Comparison of ENCODE assay signal across 8 cellular contexts in the genomic region with DNA sequence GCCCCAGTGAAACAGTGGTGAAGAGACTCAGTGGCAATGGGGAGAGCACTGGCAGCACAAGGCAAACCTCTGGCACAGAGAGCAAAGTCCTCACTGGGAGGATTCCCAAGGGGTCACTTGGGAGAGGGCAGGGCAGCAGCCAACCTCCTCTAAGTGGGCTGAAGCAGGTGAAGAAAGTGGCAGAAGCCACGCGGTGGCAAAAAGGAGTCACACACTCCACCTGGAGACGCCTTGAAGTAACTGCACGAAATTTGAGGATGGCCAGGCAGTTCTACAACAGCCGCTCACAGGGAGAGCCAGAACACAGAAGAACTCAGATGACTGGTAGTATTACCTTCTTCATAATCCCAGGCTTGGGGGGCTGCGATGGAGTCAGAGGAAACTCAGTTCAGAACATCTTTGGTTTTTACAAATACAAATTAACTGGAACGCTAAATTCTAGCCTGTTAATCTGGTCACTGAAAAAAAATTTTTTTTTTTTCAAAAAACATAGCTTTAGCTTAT. TPM values are rescaled to one million over a fixed set of nuclear protein-coding genes. Genes with fewer than 3 reads are reported as not detected.
DNase-seq lines count a peak whose midpoint lies in the region; ATAC-seq and TF ChIP-seq lines count a peak whose summit lies in the region.

No MANE protein-coding gene starts in this region.

- H3K4me3 ChIP-seq in BJ (ENCODE audit: low read depth, low read length) (no peak overlapping the region), subcutaneous abdominal adipose tissue (ENCODE audit: low read depth in 1 of 5, low read length in 5 of 5) (peak overlapping the region in 4 of 5 donors; percentile 23 to 69 (median 54))
- H3K4me3 ChIP-seq in naive thymus-derived CD4-positive, alpha-beta T cell (ENCODE audit: low read length) = no peak overlapping the region

- peak overlapping the region in 3 of 5 donors; percentile 0 to 56 (median 16) for H3K9ac ChIP-seq in subcutaneous abdominal adipose tissue (ENCODE audit: low read length in 5 of 5)

- H3K36me3 ChIP-seq in BJ (ENCODE audit: control insufficient read depth, insufficient read depth, low read length) (no peaks in the 10 kb centered on the region), subcutaneous abdominal adipose tissue (ENCODE audit: control insufficient read depth in 5 of 5, insufficient read depth in 5 of 5, low read length in 5 of 5) (peaks cover 0 to 3% (median 0%) of the 10 kb centered on the region in 5 donors)
- H3K36me3 ChIP-seq in naive thymus-derived CD4-positive, alpha-beta T cell (ENCODE audit: control insufficient read depth in 2 of 3, insufficient read depth in 3 of 3, low read length in 3 of 3) = no peaks in the 10 kb centered on the region

- H3K4me1 ChIP-seq in naive thymus-derived CD4-positive, alpha-beta T cell (ENCODE audit: control insufficient read depth in 2 of 2, insufficient read depth in 2 of 2, low read length in 2 of 2) = peaks cover 0 to 5% of the 10 kb centered on the region in 2 donors
- peaks cover 13 to 63% (median 53%) of the 10 kb centered on the region in 5 donors for H3K4me1 ChIP-seq in subcutaneous abdominal adipose tissue (ENCODE audit: control insufficient read depth in 5 of 5, insufficient read depth in 5 of 5, low read length in 5 of 5)

- peak; percentile 27 for DNase-seq in BJ (ENCODE audit: low read depth)
- peak; percentile 80 for DNase-seq in NCI-H69 (lab: John Stamatoyannopoulos, UW)
- peak; percentile 70 for DNase-seq in activated CD8-positive, alpha-beta T cell treated with anti-CD3 and anti-CD28 coated beads for 36 hours
- no peak for DNase-seq in epithelial cell of prostate (ENCODE audit: low read depth, low spot score)
- peak; percentile 19 to 67 (median 49) for DNase-seq in naive thymus-derived CD4-positive, alpha-beta T cell

- no peaks in the 10 kb centered on the region for H3K27me3 ChIP-seq in BJ (ENCODE audit: control insufficient read depth, insufficient read depth, low read length)
- no peaks in the 10 kb centered on the region for H3K27me3 ChIP-seq in naive thymus-derived CD4-positive, alpha-beta T cell (ENCODE audit: control insufficient read depth in 2 of 2, insufficient read depth in 2 of 2, low read length in 2 of 2)
- H3K27me3 ChIP-seq in subcutaneous abdominal adipose tissue (ENCODE audit: control insufficient read depth in 5 of 5, insufficient read depth in 4 of 5, low read length in 5 of 5) = no peaks in the 10 kb centered on the region

- peak overlapping the region; percentile 25 for H3K4me3 Mint-ChIP-seq in activated CD8-positive, alpha-beta T cell treated with anti-CD3 and anti-CD28 coated beads for 36 hours
- H3K4me3 Mint-ChIP-seq in naive thymus-derived CD4-positive, alpha-beta T cell = peak overlapping the region; percentile 72 to 84 (median 78)

- peaks cover 22% of the 10 kb centered on the region for H3K4me1 Mint-ChIP-seq in activated CD8-positive, alpha-beta T cell treated with anti-CD3 and anti-CD28 coated beads for 36 hours (ENCODE audit: low read depth)
- H3K4me1 Mint-ChIP-seq in naive thymus-derived CD4-positive, alpha-beta T cell = peaks cover 7 to 42% (median 21%) of the 10 kb centered on the region in 7 donors

- intact Hi-C loops in activated CD8-positive, alpha-beta T cell treated with anti-CD3 and anti-CD28 coated beads for 36 hours (cut with micrococcal nuclease) = loop anchor here (1.0 to 5.0 kb wide), 3 partner anchors 64 to 331 kb away; no protein-coding TSS in a partner anchor
- intact Hi-C loops in naive thymus-derived CD4-positive, alpha-beta T cell (cut with micrococcal nuclease) = loop anchor here (1.0 to 5.0 kb wide), 8 partner anchors 26 to 329 kb away; partner anchors contain the start of gene HYCC1 (in 1 of the 2)

- no peaks in the 10 kb centered on the region for H3K9me3 Mint-ChIP-seq in activated CD8-positive, alpha-beta T cell treated with anti-CD3 and anti-CD28 coated beads for 36 hours
- no peaks in the 10 kb centered on the region for H3K9me3 Mint-ChIP-seq in naive thymus-derived CD4-positive, alpha-beta T cell

- H3K9me3 ChIP-seq in naive thymus-derived CD4-positive, alpha-beta T cell (ENCODE audit: control insufficient read depth in 2 of 3, low read length in 3 of 3) = no peaks in the 10 kb centered on the region
- no peaks in the 10 kb centered on the region for H3K9me3 ChIP-seq in subcutaneous abdominal adipose tissue (ENCODE audit: control insufficient read depth in 5 of 5, low read length in 5 of 5)

- peak overlapping the region; percentile 66 for H3K27ac ChIP-seq in epithelial cell of prostate
- H3K27ac ChIP-seq in naive thymus-derived CD4-positive, alpha-beta T cell (ENCODE audit: low read depth, low read length) = no peak overlapping the region
- peak overlapping the region; percentile 68 for H3K27ac ChIP-seq in subcutaneous abdominal adipose tissue (ENCODE audit: low read depth, low read length)

- TF ChIP-seq CTCF in BJ (IDR thresholded peaks at IDR 0.05; ENCODE audit: insufficient read depth, low read depth, low read length) = peak; percentile 68
- TF ChIP-seq CTCF in activated CD8-positive, alpha-beta T cell treated with anti-CD3 and anti-CD28 coated beads for 36 hours (IDR thresholded peaks at IDR 0.05) = peak; percentile 59

- no peaks in the 10 kb centered on the region for H3K36me3 Mint-ChIP-seq in activated CD8-positive, alpha-beta T cell treated with anti-CD3 and anti-CD28 coated beads for 36 hours (ENCODE audit: low read depth)
- no peaks in the 10 kb centered on the region for H3K36me3 Mint-ChIP-seq in naive thymus-derived CD4-positive, alpha-beta T cell

- H3K27me3 Mint-ChIP-seq in activated CD8-positive, alpha-beta T cell treated with anti-CD3 and anti-CD28 coated beads for 36 hours = peaks cover 46% of the 10 kb centered on the region
- peaks cover 0 to 55% (median 4%) of the 10 kb centered on the region in 5 donors for H3K27me3 Mint-ChIP-seq in naive thymus-derived CD4-positive, alpha-beta T cell

- POLR2A ChIA-PET in BJ (lab: Charles Lee) = interaction anchor here (0.6 to 1.4 kb wide), 6 partner anchors 56 to 513 kb away, joined by 3 to 9 read pairs (median 6); no protein-coding TSS in a partner anchor
- POLR2A ChIA-PET in activated CD8-positive, alpha-beta T cell treated with anti-CD3 and anti-CD28 coated beads for 36 hours (lab: Charles Lee) = interaction anchor here (0.6 to 1.2 kb wide), 5 partner anchors 27 to 167 kb away, joined by 3 to 4 read pairs (median 3); no protein-coding TSS in a partner anchor
- POLR2A ChIA-PET in naive thymus-derived CD4-positive, alpha-beta T cell (lab: Charles Lee) = no interaction called here

- peak; percentile 67 for ATAC-seq in GM18858 (IDR thresholded peaks at IDR 0.05; ENCODE audit: unreplicated experiment)
- ATAC-seq in HG03066 (IDR thresholded peaks at IDR 0.05; ENCODE audit: low read depth, unreplicated experiment) = peak; percentile 74
- peak; percentile 94 for ATAC-seq in activated CD8-positive, alpha-beta T cell treated with anti-CD3 and anti-CD28 coated beads for 36 hours
- ATAC-seq in naive thymus-derived CD4-positive, alpha-beta T cell = peak; percentile 84

- CTCF ChIA-PET in BJ (lab: Yijun Ruan, JAX) = interaction anchor here (0.7 to 7.2 kb wide), 21 partner anchors 53 to 340 kb away, joined by 3 to 129 read pairs (median 4); no protein-coding TSS in a partner anchor
- CTCF ChIA-PET in activated CD8-positive, alpha-beta T cell treated with anti-CD3 and anti-CD28 coated beads for 36 hours (lab: Charles Lee) = interaction anchor here (0.6 to 13.9 kb wide), 34 partner anchors 8 to 594 kb away, joined by 3 to 392 read pairs (median 4); no protein-coding TSS in a partner anchor
- CTCF ChIA-PET in naive thymus-derived CD4-positive, alpha-beta T cell (lab: Charles Lee) = interaction anchor here (0.6 to 8.4 kb wide), 16 partner anchors 10 to 813 kb away, joined by 3 to 133 read pairs (median 3); no protein-coding TSS in a partner anchor

- H3K27ac Mint-ChIP-seq in activated CD8-positive, alpha-beta T cell treated with anti-CD3 and anti-CD28 coated beads for 36 hours = no peak overlapping the region
- H3K27ac Mint-ChIP-seq in naive thymus-derived CD4-positive, alpha-beta T cell = peak overlapping the region in 2 of 9 donors; percentile 15 to 41

RNA-seq across cellular contexts. Expression of gene IL6, which starts 0.6 kb away (rescaled TPM):
- polyA plus RNA-seq in BJ (2011; rRNA removed) = 25.7 and 31.0 TPM in 2 replicates
- polyA minus RNA-seq in BJ (2011; rRNA and poly(A)+ RNA removed) = 18.8 and 19.7 TPM in 2 replicates
- total RNA-seq in activated CD8-positive, alpha-beta T cell treated with anti-CD3 and anti-CD28 coated beads for 36 hours = not detected
- total RNA-seq in naive thymus-derived CD4-positive, alpha-beta T cell = 1 to 10 TPM in 2 of 5 experiments, under 1 TPM in 1, not detected in 2; 0.64 to 3.0 (median 1.0) TPM
- polyA plus RNA-seq in naive thymus-derived CD4-positive, alpha-beta T cell = under 1 TPM in 1 of 2 donors, not detected in 1; 0.73 TPM

Comparison
In these comparisons a context has a peak if more than half of its experiments do, and no peak if none do; other contexts are left out.
1. H3K4me3 ChIP-seq: peak in subcutaneous abdominal adipose tissue (4 of 5); none in BJ (single experiment) and naive thymus-derived CD4-positive, alpha-beta T cell (single experiment).
2. Peak in every context shown above with its lines, with median percentiles within 50 percentile points of each other: ATAC-seq.